15 cellular contexts compared by ENCODE assay signal in the genomic region with DNA sequence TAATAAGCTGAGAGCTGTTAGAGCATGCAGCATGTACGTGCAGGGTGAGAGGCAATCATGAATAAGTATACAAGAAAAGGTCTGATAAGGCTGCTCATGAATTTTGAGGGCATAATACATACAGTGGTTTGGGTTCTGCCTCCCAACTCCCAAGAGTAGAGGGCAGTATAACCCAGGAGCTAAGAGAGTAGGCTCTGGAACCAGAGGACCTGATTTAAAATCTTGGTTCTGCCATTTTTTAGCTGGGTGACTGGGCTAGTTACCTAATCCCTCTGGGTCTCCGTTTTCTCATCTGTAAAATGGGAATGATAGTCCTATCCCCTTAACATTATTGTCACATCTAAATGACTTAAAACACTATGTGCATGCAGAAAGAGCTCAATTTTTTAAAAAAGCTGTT.
DNase-seq lines count a peak whose midpoint lies in the region; ATAC-seq, FAIRE-seq and TF ChIP-seq lines count a peak whose summit lies in the region.
"Had no signal": no experiment of that assay in that cellular context is flagged by ENCODE, and none has a peak within 500 bp of the region (broad histone marks: within the 10 kb centered on the region; RNA-seq: fewer than 3 reads in every experiment).

No MANE protein-coding gene starts in this region.

- H3K36me3 ChIP-seq in bronchial epithelial cell (ENCODE audit: control insufficient read depth, insufficient read depth, low read length) = no peaks in the 10 kb centered on the region
- H3K36me3 ChIP-seq: spleen had no signal

- ATAC-seq in GM21360 (IDR thresholded peaks at IDR 0.05; ENCODE audit: unreplicated experiment) = no peak
- ATAC-seq in activated naive CD4-positive, alpha-beta T cell treated with anti-CD3 and anti-CD28 coated beads, Interleukin-2, amount 50 U/mL, for 72 hours = no peak

- FAIRE-seq in bronchial epithelial cell (lab: Jason Lieb, UNC) = no peak
- FAIRE-seq: islet of Langerhans, RCC 7860 had no signal

- H3K36me3 Mint-ChIP-seq in activated naive CD4-positive, alpha-beta T cell treated with anti-CD3 and anti-CD28 coated beads, Interleukin-2, amount 50 U/mL, for 72 hours = no peaks in the 10 kb centered on the region

- H3K27me3 ChIP-seq in bronchial epithelial cell (ENCODE audit: control insufficient read depth, insufficient read depth, low read length) = no peaks in the 10 kb centered on the region
- H3K27me3 ChIP-seq: spleen had no signal

- peak; percentile 6 for TF ChIP-seq CTCF in GM12873 (IDR thresholded peaks at IDR 0.05; ENCODE audit: insufficient read depth, low read depth, low read length, missing control alignments)
- TF ChIP-seq CTCF in bronchial epithelial cell (IDR thresholded peaks at IDR 0.05; ENCODE audit: insufficient read depth, low read length, severe bottlenecking) = peak; percentile 23

- H3K27ac Mint-ChIP-seq in activated naive CD4-positive, alpha-beta T cell treated with anti-CD3 and anti-CD28 coated beads, Interleukin-2, amount 50 U/mL, for 72 hours = no peak overlapping the region

- H3K9me3 Mint-ChIP-seq in activated naive CD4-positive, alpha-beta T cell treated with anti-CD3 and anti-CD28 coated beads, Interleukin-2, amount 50 U/mL, for 72 hours = no peaks in the 10 kb centered on the region

- DNase-seq in M059J (ENCODE audit: low read depth) (peak; percentile 7), bronchial epithelial cell (ENCODE audit: low read depth) (peak; percentile 18), iris pigment epithelial cell (ENCODE audit: low read depth) (peak; percentile 34), NCI-H1436 treated with DMSO at 0.1 percent for 48 hours (lab: John Stamatoyannopoulos, UW) (no peak)
- DNase-seq in central memory CD4-positive, alpha-beta T cell = no peak
- DNase-seq in activated naive CD4-positive, alpha-beta T cell treated with anti-CD3 and anti-CD28 coated beads, Interleukin-2, amount 50 U/mL, for 72 hours (ENCODE audit: low spot score in 2 of 2) = no peak
- DNase-seq: amniotic stem cell, NCI-H1105 treated with DMSO at 0.1 percent for 48 hours, NCI-H446, posterior cingulate gyrus, spleen had no signal

- no peak overlapping the region for H3K4me3 ChIP-seq in bronchial epithelial cell (ENCODE audit: low read depth, low read length)
- H3K4me3 ChIP-seq: spleen had no signal

Comparison
In these comparisons a context has a peak if more than half of its experiments do, and no peak if none do; other contexts are left out.
1. DNase-seq: peak in M059J (single experiment), bronchial epithelial cell (single experiment) and iris pigment epithelial cell (single experiment); none in central memory CD4-positive, alpha-beta T cell (single experiment), activated naive CD4-positive, alpha-beta T cell treated with anti-CD3 and anti-CD28 coated beads, Interleukin-2, amount 50 U/mL, for 72 hours (0 of 2) and NCI-H1436 treated with DMSO at 0.1 percent for 48 hours (single experiment).